Comparison of ENCODE assay signal across 22 cellular contexts in genomic region chr11:93563857-93564256, GRCh38.
"Had no signal": no experiment of that assay in that cellular context is flagged by ENCODE, and none has a peak within 500 bp of the region (broad histone marks: within the 10 kb centered on the region; RNA-seq: fewer than 3 reads in every experiment).

No MANE protein-coding gene starts in this region.

- H3K4me3 ChIP-seq: colonic mucosa, coronary artery, dorsolateral prefrontal cortex, esophagus muscularis mucosa, esophagus squamous epithelium, gastrocnemius medialis, gastroesophageal sphincter, heart left ventricle, heart right ventricle had no signal

- H3K9me3 ChIP-seq: colonic mucosa, esophagus muscularis mucosa, esophagus squamous epithelium, gastrocnemius medialis, gastroesophageal sphincter, heart left ventricle, heart right ventricle had no signal

- H3K4me1 ChIP-seq: colonic mucosa, foreskin keratinocyte had no signal

- H3K27ac ChIP-seq: colonic mucosa, coronary artery, dorsolateral prefrontal cortex, epithelial cell of prostate, esophagus muscularis mucosa, esophagus squamous epithelium, foreskin keratinocyte, gastrocnemius medialis, gastroesophageal sphincter, heart left ventricle, heart right ventricle had no signal

- DNase-seq: colonic mucosa; cortex of kidney; dermis blood vessel endothelial cell; dorsolateral prefrontal cortex; effector CD4-positive, alpha-beta T cell; effector CD8-positive, alpha-beta T cell; effector memory CD4-positive, alpha-beta T cell; effector memory CD8-positive, alpha-beta T cell; endodermal cell; erythroblast; esophagus squamous epithelium; foreskin fibroblast; foreskin keratinocyte; foreskin melanocyte; gastrocnemius medialis; glutamatergic neuron; heart left ventricle; heart right ventricle had no signal

- H3K36me3 ChIP-seq: colonic mucosa, esophagus muscularis mucosa, esophagus squamous epithelium, gastrocnemius medialis, gastroesophageal sphincter, heart left ventricle, heart right ventricle had no signal
